In genomic region chr7:101111261-101111660, GRCh38 we compare ENCODE assay signal across 24 cellular contexts. TPM values are rescaled to one million over a fixed set of nuclear protein-coding genes. Genes with fewer than 3 reads are reported as not detected.
DNase-seq lines count a peak whose midpoint lies in the region; ATAC-seq and TF ChIP-seq lines count a peak whose summit lies in the region.
"Had no signal": no experiment of that assay in that cellular context is flagged by ENCODE, and none has a peak within 500 bp of the region (broad histone marks: within the 10 kb centered on the region; RNA-seq: fewer than 3 reads in every experiment).

No MANE protein-coding gene starts in this region.

- H3K27ac ChIP-seq in ACC112 (ENCODE audit: low read depth, low read length) (peak overlapping the region; percentile 100), brain microvascular endothelial cell (peak overlapping the region; percentile 93), subcutaneous abdominal adipose tissue (ENCODE audit: low read depth, low read length) (peak overlapping the region; percentile 44)

- no peak for ATAC-seq in activated CD8-positive, alpha-beta T cell treated with anti-CD3 and anti-CD28 coated beads, Interleukin-2, amount 10 ng/mL, durations not matched to agents 7 days and 5 days
- no peak for ATAC-seq in GM18870 (IDR thresholded peaks at IDR 0.05; ENCODE audit: unreplicated experiment)
- ATAC-seq: activated CD8-positive, alpha-beta T cell treated with anti-CD3 and anti-CD28 coated beads for 36 hours; left colon had no signal

- H3K9me3 Mint-ChIP-seq in nephron progenitor cell, result no peaks in the 10 kb centered on the region
- H3K9me3 Mint-ChIP-seq in activated CD8-positive, alpha-beta T cell treated with anti-CD3 and anti-CD28 coated beads, Interleukin-2, amount 10 ng/mL, durations not matched to agents 7 days and 5 days (ENCODE audit: insufficient read depth), result no peaks in the 10 kb centered on the region
- H3K9me3 Mint-ChIP-seq: activated CD8-positive, alpha-beta T cell treated with anti-CD3 and anti-CD28 coated beads for 36 hours; activated T-cell treated with anti-CD3 and anti-CD28 coated beads, Interleukin-2, amount 50 U/mL, for 24 hours; central memory CD8-positive, alpha-beta T cell; HFFc6 had no signal

- peaks cover 17% of the 10 kb centered on the region for H3K4me1 Mint-ChIP-seq in nephron progenitor cell
- H3K4me1 Mint-ChIP-seq in activated CD8-positive, alpha-beta T cell treated with anti-CD3 and anti-CD28 coated beads, Interleukin-2, amount 10 ng/mL, durations not matched to agents 7 days and 5 days (ENCODE audit: low read depth), result no peaks in the 10 kb centered on the region
- H3K4me1 Mint-ChIP-seq: central memory CD8-positive, alpha-beta T cell; IgD-negative memory B cell had no signal

- H3K27me3 Mint-ChIP-seq in nephron progenitor cell (ENCODE audit: low read depth, poor library complexity), result no peaks in the 10 kb centered on the region
- no peaks in the 10 kb centered on the region for H3K27me3 Mint-ChIP-seq in activated CD8-positive, alpha-beta T cell treated with anti-CD3 and anti-CD28 coated beads, Interleukin-2, amount 10 ng/mL, durations not matched to agents 7 days and 5 days (ENCODE audit: low read depth)

- no peak overlapping the region for H2AFZ ChIP-seq in ACC112 (ENCODE audit: low read length, unreplicated experiment)

- H3K4me3 Mint-ChIP-seq in nephron progenitor cell, result no peak overlapping the region
- H3K4me3 Mint-ChIP-seq in activated CD8-positive, alpha-beta T cell treated with anti-CD3 and anti-CD28 coated beads, Interleukin-2, amount 10 ng/mL, durations not matched to agents 7 days and 5 days, result no peak overlapping the region
- H3K4me3 Mint-ChIP-seq: activated CD8-positive, alpha-beta T cell treated with anti-CD3 and anti-CD28 coated beads for 36 hours; activated T-cell treated with anti-CD3 and anti-CD28 coated beads, Interleukin-2, amount 50 U/mL, for 24 hours; central memory CD8-positive, alpha-beta T cell; HFFc6; IgD-negative memory B cell had no signal

- in situ Hi-C loops in brain microvascular endothelial cell (cut with HindIII; ENCODE audit: low pct_ligation_motif_present, low sequenced_read_pairs), result no loop called here
- in situ Hi-C loops in ACHN (cut with HindIII; ENCODE audit: low pct_ligation_motif_present, low pct_unique_long_range_greater_than_20kb, low sequenced_read_pairs), result no loop called here

- DNase-seq in brain microvascular endothelial cell, result no peak
- DNase-seq in nephron progenitor cell, result no peak
- no peak for DNase-seq in ACHN
- DNase-seq in activated CD8-positive, alpha-beta T cell treated with anti-CD3 and anti-CD28 coated beads, Interleukin-2, amount 10 ng/mL, durations not matched to agents 7 days and 5 days, result no peak
- DNase-seq in stimulated activated CD4-positive, alpha-beta T cell treated with anti-CD3 and anti-CD28 coated beads, Interleukin-4, amount 100 ng/mL, for 24 hours, result no peak
- DNase-seq: activated CD8-positive, alpha-beta T cell treated with anti-CD3 and anti-CD28 coated beads for 36 hours; activated naive CD4-positive, alpha-beta T cell; activated T-cell treated with anti-CD3 and anti-CD28 coated beads, Interleukin-2, amount 50 U/mL, for 24 hours; amniotic stem cell; DMS 273 treated with DMSO at 0.1 percent for 48 hours; erythroblast; HFFc6; left colon; NCI-H1417 treated with DMSO at 0.1 percent for 48 hours; NCI-H2107; NCI-H510A treated with DMSO at 0.1 percent for 48 hours; nucleus accumbens; stimulated activated naive CD4-positive, alpha-beta T cell treated with Interleukin-2 at 50 U/mL for 16 hours; T1000 had no signal

- H3K36me3 Mint-ChIP-seq in nephron progenitor cell (ENCODE audit: low read depth), result no peaks in the 10 kb centered on the region
- H3K36me3 Mint-ChIP-seq in activated CD8-positive, alpha-beta T cell treated with anti-CD3 and anti-CD28 coated beads, Interleukin-2, amount 10 ng/mL, durations not matched to agents 7 days and 5 days (ENCODE audit: low read depth), result no peaks in the 10 kb centered on the region
- H3K36me3 Mint-ChIP-seq: IgD-negative memory B cell had no signal

- H3K4me1 ChIP-seq in ACC112 (ENCODE audit: control insufficient read depth, insufficient read depth, low read length, unreplicated experiment), result peaks cover 47% of the 10 kb centered on the region
- H3K4me1 ChIP-seq in subcutaneous abdominal adipose tissue (ENCODE audit: control insufficient read depth in 5 of 5, insufficient read depth in 5 of 5, low read length in 5 of 5), result peaks cover 5 to 33% (median 19%) of the 10 kb centered on the region in 5 donors

- no peaks in the 10 kb centered on the region for H3K9me3 ChIP-seq in subcutaneous abdominal adipose tissue (ENCODE audit: control insufficient read depth in 5 of 5, low read length in 5 of 5)

- H3K79me2 ChIP-seq in ACC112 (ENCODE audit: control insufficient read depth, insufficient read depth, low read length, unreplicated experiment), result peaks cover 9% of the 10 kb centered on the region

- TF ChIP-seq CTCF in brain microvascular endothelial cell (IDR thresholded peaks at IDR 0.05; ENCODE audit: low read depth, low read length, missing control alignments), result no peak
- TF ChIP-seq CTCF in nephron progenitor cell (IDR thresholded peaks at IDR 0.05), result no peak

- no peaks in the 10 kb centered on the region for H3K27me3 ChIP-seq in ACC112 (ENCODE audit: insufficient read depth, low read length)
- H3K27me3 ChIP-seq in brain microvascular endothelial cell (replicated peaks), result no peaks in the 10 kb centered on the region
- peaks cover 0 to 3% (median 0%) of the 10 kb centered on the region in 5 donors for H3K27me3 ChIP-seq in subcutaneous abdominal adipose tissue (ENCODE audit: control insufficient read depth in 5 of 5, insufficient read depth in 4 of 5, low read length in 5 of 5)

- CTCF ChIA-PET in activated CD8-positive, alpha-beta T cell treated with anti-CD3 and anti-CD28 coated beads, Interleukin-2, amount 10 ng/mL, durations not matched to agents 7 days and 5 days (lab: Charles Lee), result interaction anchor here (1.0 to 1.1 kb wide), 2 partner anchors 33 to 81 kb away, joined by 3 to 5 read pairs; no protein-coding TSS in a partner anchor

- H3K9ac ChIP-seq in subcutaneous abdominal adipose tissue (ENCODE audit: low read length in 5 of 5), result no peak overlapping the region

- peak overlapping the region; percentile 64 for H3K27ac Mint-ChIP-seq in nephron progenitor cell
- H3K27ac Mint-ChIP-seq in activated CD8-positive, alpha-beta T cell treated with anti-CD3 and anti-CD28 coated beads, Interleukin-2, amount 10 ng/mL, durations not matched to agents 7 days and 5 days, result no peak overlapping the region
- H3K27ac Mint-ChIP-seq: activated CD8-positive, alpha-beta T cell treated with anti-CD3 and anti-CD28 coated beads for 36 hours; activated T-cell treated with anti-CD3 and anti-CD28 coated beads, Interleukin-2, amount 50 U/mL, for 24 hours; IgD-negative memory B cell had no signal

- POLR2A ChIA-PET in activated CD8-positive, alpha-beta T cell treated with anti-CD3 and anti-CD28 coated beads, Interleukin-2, amount 10 ng/mL, durations not matched to agents 7 days and 5 days (lab: Charles Lee), result no interaction called here

- H3K36me3 ChIP-seq in ACC112 (ENCODE audit: insufficient read depth, low read length) (no peaks in the 10 kb centered on the region), brain microvascular endothelial cell (replicated peaks) (no peaks in the 10 kb centered on the region), subcutaneous abdominal adipose tissue (ENCODE audit: control insufficient read depth in 5 of 5, insufficient read depth in 5 of 5, low read length in 5 of 5) (no peaks in the 10 kb centered on the region)

- H3K4me3 ChIP-seq in ACC112 (ENCODE audit: low read depth, low read length), result no peak overlapping the region
- no peak overlapping the region for H3K4me3 ChIP-seq in brain microvascular endothelial cell (ENCODE audit: low read depth, low read length)
- no peak overlapping the region for H3K4me3 ChIP-seq in subcutaneous abdominal adipose tissue (ENCODE audit: low read depth in 1 of 5, low read length in 5 of 5)

RNA-seq across cellular contexts. Expression of gene SERPINE1, which starts 15.6 kb away (rescaled TPM):
- under 1 TPM; 0.47 to 0.58 TPM for total RNA-seq in activated CD8-positive, alpha-beta T cell treated with anti-CD3 and anti-CD28 coated beads, Interleukin-2, amount 10 ng/mL, durations not matched to agents 7 days and 5 days

RNA-seq across cellular contexts. Expression of gene TRIM56, which starts 26.0 kb away (rescaled TPM):
- 10 to 100 TPM; 66.8 to 67.9 TPM for total RNA-seq in activated CD8-positive, alpha-beta T cell treated with anti-CD3 and anti-CD28 coated beads, Interleukin-2, amount 10 ng/mL, durations not matched to agents 7 days and 5 days

RNA-seq across cellular contexts. Expression of gene AP1S1, which starts 43.0 kb away (rescaled TPM):
- 10 to 100 TPM; 46.2 to 48.9 TPM for total RNA-seq in activated CD8-positive, alpha-beta T cell treated with anti-CD3 and anti-CD28 coated beads, Interleukin-2, amount 10 ng/mL, durations not matched to agents 7 days and 5 days

RNA-seq across cellular contexts. Expression of gene VGF, which starts 54.1 kb away (rescaled TPM):
- total RNA-seq in activated CD8-positive, alpha-beta T cell treated with anti-CD3 and anti-CD28 coated beads, Interleukin-2, amount 10 ng/mL, durations not matched to agents 7 days and 5 days, result under 1 TPM; 0.29 to 0.53 TPM
- total RNA-seq: activated CD8-positive, alpha-beta T cell treated with anti-CD3 and anti-CD28 coated beads for 36 hours had no signal

Comparison
In these comparisons a context has a peak if more than half of its experiments do, and no peak if none do; other contexts are left out.
1. H3K27ac ChIP-seq: peak in every context shown above with its lines; median percentile 100 in ACC112; 93 in brain microvascular endothelial cell; 44 in subcutaneous abdominal adipose tissue.